14 cellular contexts compared by ENCODE assay signal in genomic region chr20:63090682-63091571, GRCh38.
DNase-seq lines count a peak whose midpoint lies in the region; ATAC-seq and TF ChIP-seq lines count a peak whose summit lies in the region.
"Had no signal": no experiment of that assay in that cellular context is flagged by ENCODE, and none has a peak within 500 bp of the region (broad histone marks: within the 10 kb centered on the region; RNA-seq: fewer than 3 reads in every experiment).

No MANE protein-coding gene starts in this region.

- H3K36me3 ChIP-seq in heart left ventricle = no peaks in the 10 kb centered on the region
- H3K36me3 ChIP-seq: HAP-1 had no signal

- H3K4me3 ChIP-seq in heart left ventricle = no peak overlapping the region
- H3K4me3 ChIP-seq: A549, HAP-1 had no signal

- WGBS in heart left ventricle, 4 donors = 73 to 81% (median 75%) methylated on average over 19 to 30 of the region's 30 CpGs

- no peaks in the 10 kb centered on the region for H3K4me1 ChIP-seq in heart left ventricle
- H3K4me1 ChIP-seq: A549, HAP-1 had no signal

- TF ChIP-seq CTCF in heart left ventricle (IDR thresholded peaks at IDR 0.05) = no peak

- TF ChIP-seq POLR2A in heart left ventricle (IDR thresholded peaks at IDR 0.05) = no peak

- no peak overlapping the region for H3K27ac ChIP-seq in heart left ventricle
- H3K27ac ChIP-seq: A549, epithelial cell of prostate had no signal

- ATAC-seq in heart left ventricle (no peak), HG03135 (IDR thresholded peaks at IDR 0.05; ENCODE audit: unreplicated experiment) (no peak), HG02973 (IDR thresholded peaks at IDR 0.05; ENCODE audit: unreplicated experiment) (no peak)
- ATAC-seq: A549; CD8-positive, alpha-beta T cell had no signal

- H3K27me3 ChIP-seq in heart left ventricle = peaks cover 3 to 70% (median 15%) of the 10 kb centered on the region in 9 donors

- H3K9me3 ChIP-seq in heart left ventricle = no peaks in the 10 kb centered on the region
- H3K9me3 ChIP-seq: A549, HAP-1 had no signal

- DNase-seq in activated CD4-positive, CD25-positive, alpha-beta regulatory T cell treated with anti-CD3 and anti-CD28 coated beads, Interleukin-2, amount 50 U/mL, for 72 hours = peak; percentile 29
- DNase-seq in activated CD4-positive, CD25-positive, alpha-beta regulatory T cell (lab: John Stamatoyannopoulos, UW) = no peak
- peak; percentile 87 for DNase-seq in NCI-H748 (lab: John Stamatoyannopoulos, UW; ENCODE audit: unreplicated experiment)
- DNase-seq in heart left ventricle = peak in 3 of 5 donors; percentile 14 to 35 (median 16)
- peak; percentile 76 for DNase-seq in posterior vena cava (ENCODE audit: low spot score)
- DNase-seq in dedifferentiated amniotic fluid mesenchymal stem cell (ENCODE audit: extremely low spot score) = no peak
- DNase-seq: CD8-positive, alpha-beta T cell; NCI-H2171 treated with DMSO at 0.1 percent for 48 hours; stimulated activated CD4-positive, alpha-beta T cell treated with anti-CD3 and anti-CD28 coated beads, Interleukin-15, amount 100 ng/mL, for 24 hours had no signal

- intact Hi-C loops in heart left ventricle (cut with DNase I) = no loop called here
- intact Hi-C loops in posterior vena cava (cut with DNase I) = no loop called here

Comparison
In these comparisons a context has a peak if more than half of its experiments do, and no peak if none do; other contexts are left out.
1. DNase-seq: peak in activated CD4-positive, CD25-positive, alpha-beta regulatory T cell treated with anti-CD3 and anti-CD28 coated beads, Interleukin-2, amount 50 U/mL, for 72 hours (single experiment), NCI-H748 (single experiment), heart left ventricle (3 of 5) and posterior vena cava (single experiment); none in activated CD4-positive, CD25-positive, alpha-beta regulatory T cell (0 of 4) and dedifferentiated amniotic fluid mesenchymal stem cell (single experiment).